10 cellular contexts compared by ENCODE assay signal in genomic region chr7:4747013-4747412, GRCh38. TPM values are rescaled to one million over a fixed set of nuclear protein-coding genes. Genes with fewer than 3 reads are reported as not detected.
DNase-seq lines count a peak whose midpoint lies in the region; ATAC-seq and TF ChIP-seq lines count a peak whose summit lies in the region.
"Had no signal": no experiment of that assay in that cellular context is flagged by ENCODE, and none has a peak within 500 bp of the region (broad histone marks: within the 10 kb centered on the region; RNA-seq: fewer than 3 reads in every experiment).

No MANE protein-coding gene starts in this region.

- peaks cover 14% of the 10 kb centered on the region for H3K36me3 ChIP-seq in fibroblast of lung (ENCODE audit: control insufficient read depth, insufficient read depth, low read length)
- peaks cover 12 to 15% (median 12%) of the 10 kb centered on the region in 3 donors for H3K36me3 ChIP-seq in skeletal muscle tissue (ENCODE audit: control insufficient read depth in 3 of 3, insufficient read depth in 3 of 3, low read length in 3 of 3)

- peak overlapping the region; percentile 70 for H3K27ac Mint-ChIP-seq in Calu3 (ENCODE audit: unreplicated experiment)
- H3K27ac Mint-ChIP-seq in activated CD4-positive, alpha-beta memory T cell treated with anti-CD3 and anti-CD28 coated beads for 36 hours: peak overlapping the region; percentile 67

- no peak overlapping the region for H2AFZ ChIP-seq in fibroblast of lung (ENCODE audit: low read length)

- ATAC-seq in HG03378 (IDR thresholded peaks at IDR 0.05; ENCODE audit: unreplicated experiment) (no peak), HG03025 (IDR thresholded peaks at IDR 0.05; ENCODE audit: low FRiP score, unreplicated experiment) (no peak)

- H3K27me3 ChIP-seq in fibroblast of lung (ENCODE audit: control insufficient read depth, insufficient read depth, low read length): no peaks in the 10 kb centered on the region
- H3K27me3 ChIP-seq in skeletal muscle tissue (ENCODE audit: control insufficient read depth in 3 of 3, insufficient read depth in 3 of 3, low read length in 3 of 3): no peaks in the 10 kb centered on the region

- no peaks in the 10 kb centered on the region for H3K9me3 ChIP-seq in fibroblast of lung (ENCODE audit: control insufficient read depth, insufficient read depth, low read depth, low read length)
- H3K9me3 ChIP-seq in skeletal muscle tissue (ENCODE audit: control insufficient read depth in 3 of 3, low read length in 3 of 3): no peaks in the 10 kb centered on the region

- no peaks in the 10 kb centered on the region for H3K9me3 Mint-ChIP-seq in Calu3 (ENCODE audit: low read depth, unreplicated experiment)
- H3K9me3 Mint-ChIP-seq in activated CD4-positive, alpha-beta memory T cell treated with anti-CD3 and anti-CD28 coated beads for 36 hours: no peaks in the 10 kb centered on the region

- H3K4me3 ChIP-seq in fibroblast of lung (replicated peaks in 1 of 4; ENCODE audit: control extremely low read depth in 1 of 4, insufficient read depth in 1 of 4, low read depth in 3 of 4, low read length in 4 of 4) (no peak overlapping the region), skeletal muscle tissue (ENCODE audit: low read length in 3 of 3) (no peak overlapping the region)

- DNase-seq in Calu3 (no peak), fibroblast of lung (ENCODE audit: low read depth in 2 of 2) (no peak), SK-N-DZ (ENCODE audit: low spot score) (no peak), kidney tubule cell (ENCODE audit: low spot score) (no peak)
- no peak for DNase-seq in activated CD4-positive, alpha-beta memory T cell treated with anti-CD3 and anti-CD28 coated beads for 36 hours
- DNase-seq: KG1, NCI-H748 treated with DMSO at 0.1 percent for 48 hours had no signal

- peaks cover 88% of the 10 kb centered on the region for H3K36me3 Mint-ChIP-seq in Calu3 (ENCODE audit: insufficient read depth, unreplicated experiment)
- peaks cover 27% of the 10 kb centered on the region for H3K36me3 Mint-ChIP-seq in activated CD4-positive, alpha-beta memory T cell treated with anti-CD3 and anti-CD28 coated beads for 36 hours

- POLR2A ChIA-PET in activated CD4-positive, alpha-beta memory T cell treated with anti-CD3 and anti-CD28 coated beads for 36 hours (lab: Charles Lee): interaction anchor here (0.6 to 2.2 kb wide), 4 partner anchors 21 to 105 kb away, joined by 3 to 15 read pairs (median 6); partner anchors contain the start of genes AP5Z1 and FOXK1

- no peak overlapping the region for H3K4me3 Mint-ChIP-seq in Calu3 (ENCODE audit: low read depth, unreplicated experiment)
- peak overlapping the region; percentile 5 for H3K4me3 Mint-ChIP-seq in activated CD4-positive, alpha-beta memory T cell treated with anti-CD3 and anti-CD28 coated beads for 36 hours

- peaks cover 47% of the 10 kb centered on the region for H3K79me2 ChIP-seq in fibroblast of lung (ENCODE audit: control insufficient read depth, insufficient read depth, low read length)

- H3K9ac ChIP-seq in fibroblast of lung (ENCODE audit: insufficient read depth, low read length): peak overlapping the region; percentile 2
- H3K9ac ChIP-seq in skeletal muscle tissue (ENCODE audit: low read depth in 1 of 3, low read length in 3 of 3): peak overlapping the region in 2 of 3 donors; percentile 50 to 51

- no peak overlapping the region for H3K4me2 ChIP-seq in fibroblast of lung (ENCODE audit: extremely low read depth, insufficient read depth, low read length)

- BruUV-seq in Calu3 (replicated peaks; lab: Mats Ljungman, UMichigan): no TSS peak

- intact Hi-C loops in Calu3 (cut with micrococcal nuclease; ENCODE audit: unreplicated experiment): no loop called here
- intact Hi-C loops in activated CD4-positive, alpha-beta memory T cell treated with anti-CD3 and anti-CD28 coated beads for 36 hours (cut with micrococcal nuclease): no loop called here

- H3K27me3 Mint-ChIP-seq in Calu3 (ENCODE audit: unreplicated experiment): no peaks in the 10 kb centered on the region
- no peaks in the 10 kb centered on the region for H3K27me3 Mint-ChIP-seq in activated CD4-positive, alpha-beta memory T cell treated with anti-CD3 and anti-CD28 coated beads for 36 hours

- H4K20me1 ChIP-seq in fibroblast of lung (ENCODE audit: control insufficient read depth, extremely low read depth, insufficient read depth, low read length): no peaks in the 10 kb centered on the region

- CTCF ChIA-PET in Calu3 (lab: Charles Lee): interaction anchor here (0.6 to 1.2 kb wide), 2 partner anchors 105 to 719 kb away, joined by 3 to 7 read pairs; no protein-coding TSS in a partner anchor
- CTCF ChIA-PET in activated CD4-positive, alpha-beta memory T cell treated with anti-CD3 and anti-CD28 coated beads for 36 hours (lab: Charles Lee): interaction anchor here (0.9 kb wide), 1 partner anchor 105 kb away, joined by 4 read pairs; no protein-coding TSS in a partner anchor

- H3K4me1 Mint-ChIP-seq in Calu3 (ENCODE audit: low read depth, unreplicated experiment): peaks cover 53% of the 10 kb centered on the region
- peaks cover 52% of the 10 kb centered on the region for H3K4me1 Mint-ChIP-seq in activated CD4-positive, alpha-beta memory T cell treated with anti-CD3 and anti-CD28 coated beads for 36 hours (ENCODE audit: low read depth)

- TF ChIP-seq CTCF in Calu3 (IDR thresholded peaks at IDR 0.05; ENCODE audit: unreplicated experiment) (no peak), fibroblast of lung (conservative IDR thresholded peaks at IDR 0.05 in 1 of 2, IDR thresholded peaks at IDR 0.05 in 1 of 2; ENCODE audit: low read depth in 1 of 2, low read length in 2 of 2) (no peak)

- H3K27ac ChIP-seq in fibroblast of lung (ENCODE audit: insufficient read depth, low read length) (peak overlapping the region; percentile 96), skeletal muscle tissue (ENCODE audit: low read depth, low read length) (peak overlapping the region; percentile 97)

- peaks cover 17% of the 10 kb centered on the region for H3K4me1 ChIP-seq in fibroblast of lung (ENCODE audit: control insufficient read depth, extremely low read depth, insufficient read depth, low read length)
- peaks cover 29 to 38% (median 34%) of the 10 kb centered on the region in 3 donors for H3K4me1 ChIP-seq in skeletal muscle tissue (ENCODE audit: control insufficient read depth in 3 of 3, insufficient read depth in 3 of 3, low read length in 3 of 3)

RNA-seq across cellular contexts. Expression of gene AP5Z1, which starts 28.4 kb away (rescaled TPM):
- total RNA-seq in Calu3 (2022) (66.1 and 70.7 TPM in 2 replicates), fibroblast of lung (27.5 and 32.2 TPM in 2 replicates), skeletal muscle tissue (13.6 TPM)
- total RNA-seq in activated CD4-positive, alpha-beta memory T cell treated with anti-CD3 and anti-CD28 coated beads for 36 hours: 10 to 100 TPM; 21.6 to 24.1 TPM
- 11.1 and 13.8 TPM in 2 replicates for polyA plus RNA-seq in fibroblast of lung
- polyA plus RNA-seq in fibroblast of lung (2012): 25.2 and 33.2 TPM in 2 replicates
- polyA minus RNA-seq in fibroblast of lung (ENCODE audit: low replicate concordance): 13.3 and 20.7 TPM in 2 replicates
- polyA plus RNA-seq in SK-N-DZ (2014; cell fraction: cytosol; rRNA removed): 26.0 and 28.2 TPM in 2 replicates
- 90.4 and 109 TPM in 2 replicates for polyA plus RNA-seq in SK-N-DZ (2014; cell fraction: nucleus; rRNA removed)
